ENCODE assay signal across 34 cellular contexts in genomic region chr2:4018535-4018934, GRCh38.
"Had no signal": no experiment of that assay in that cellular context is flagged by ENCODE, and none has a peak within 500 bp of the region (broad histone marks: within the 10 kb centered on the region; RNA-seq: fewer than 3 reads in every experiment).

No MANE protein-coding gene starts in this region.

- DNase-seq: Karpas-422, Kasumi-1, MG63, MM.1S, MV-4-11, NCI-H1048, NCI-H1092, NCI-H1092 treated with DMSO at 0.1 percent for 48 hours, NCI-H1105, NCI-H1105 treated with DMSO at 0.1 percent for 48 hours, NCI-H1417, NCI-H1417 treated with DMSO at 0.1 percent for 48 hours, NCI-H1436, NCI-H1436 treated with DMSO at 0.1 percent for 48 hours, NCI-H146, NCI-H1694, NCI-H1694 treated with DMSO at 0.1 percent for 48 hours, NCI-H187, NCI-H187 treated with DMSO at 0.1 percent for 48 hours, NCI-H1930, NCI-H2029, NCI-H2029 treated with DMSO at 0.1 percent for 48 hours, NCI-H2081, NCI-H2081 treated with DMSO at 0.1 percent for 48 hours, NCI-H2107, NCI-H2171, NCI-H2171 treated with DMSO at 0.1 percent for 48 hours, NCI-H2227 treated with DMSO at 0.1 percent for 48 hours, NCI-H226, NCI-H345, NCI-H446, NCI-H446 treated with DMSO at 0.1 percent for 48 hours, NCI-H510A had no signal

- H3K4me3 ChIP-seq: MG63 had no signal

- H3K9me3 ChIP-seq: MG63 had no signal

- H3K27ac ChIP-seq: KMS-11 had no signal

- H3K27me3 ChIP-seq: MG63 had no signal

- H3K36me3 ChIP-seq: MG63 had no signal
